ENCODE assay signal across 17 cellular contexts in genomic region chr19:50167314-50167721, GRCh38. TPM values are rescaled to one million over a fixed set of nuclear protein-coding genes. Genes with fewer than 3 reads are reported as not detected.
DNase-seq lines count a peak whose midpoint lies in the region; ATAC-seq and TF ChIP-seq lines count a peak whose summit lies in the region.
"Had no signal": no experiment of that assay in that cellular context is flagged by ENCODE, and none has a peak within 500 bp of the region (broad histone marks: within the 10 kb centered on the region; RNA-seq: fewer than 3 reads in every experiment).

No MANE protein-coding gene starts in this region.

- no peak overlapping the region for H3K4me3 ChIP-seq in retinal pigment epithelial cell (ENCODE audit: low read length)
- H3K4me3 ChIP-seq: psoas muscle had no signal

- no peak overlapping the region for H3K27ac Mint-ChIP-seq in endothelial cell (ENCODE audit: unreplicated experiment)

- TF ChIP-seq CTCF in endothelial cell (IDR thresholded peaks at IDR 0.05; ENCODE audit: unreplicated experiment) = no peak
- no peak for TF ChIP-seq CTCF in retinal pigment epithelial cell (conservative IDR thresholded peaks at IDR 0.05; ENCODE audit: low read depth, low read length)

- peaks cover 26% of the 10 kb centered on the region for H3K9me3 Mint-ChIP-seq in endothelial cell (ENCODE audit: unreplicated experiment)

- peak overlapping the region; percentile 5 for H3K4me3 Mint-ChIP-seq in endothelial cell (ENCODE audit: unreplicated experiment)
- H3K4me3 Mint-ChIP-seq: brain, CD14-positive monocyte had no signal

- H3K27me3 Mint-ChIP-seq in endothelial cell (ENCODE audit: unreplicated experiment) = peaks cover 10% of the 10 kb centered on the region

- no peak for ATAC-seq in HG03135 (IDR thresholded peaks at IDR 0.05; ENCODE audit: unreplicated experiment)

- H3K36me3 Mint-ChIP-seq in endothelial cell (ENCODE audit: low read depth, unreplicated experiment) = peaks cover 13% of the 10 kb centered on the region
- H3K36me3 Mint-ChIP-seq: brain, CD14-positive monocyte had no signal

- DNase-seq in DMS79 treated with DMSO at 0.1 percent for 48 hours (lab: John Stamatoyannopoulos, UW) (peak; percentile 89), NCI-H2029 (lab: John Stamatoyannopoulos, UW) (peak; percentile 71), endothelial cell (ENCODE audit: low spot score) (no peak), retinal pigment epithelial cell (ENCODE audit: low read depth) (peak; percentile 54), SK-N-DZ (ENCODE audit: low spot score) (no peak)
- no peak for DNase-seq in activated naive CD4-positive, alpha-beta T cell treated with anti-CD3 and anti-CD28 coated beads, Interleukin-2, amount 50 U/mL, for 16 hours
- DNase-seq in activated CD4-positive, alpha-beta T cell treated with anti-CD3 and anti-CD28 coated beads for 4 hours = no peak
- DNase-seq: effector CD8-positive, alpha-beta T cell; IMR-90; NCI-H1436; psoas muscle had no signal

- H3K4me1 Mint-ChIP-seq in endothelial cell (ENCODE audit: unreplicated experiment) = no peaks in the 10 kb centered on the region

RNA-seq across cellular contexts. Expression of gene IZUMO2, which starts 4.2 kb away (rescaled TPM):
- not detected for total RNA-seq in endothelial cell (ENCODE audit: unreplicated experiment)
- not detected in 2 replicates for polyA plus RNA-seq in SK-N-DZ (2014; cell fraction: cytosol; rRNA removed)
- polyA plus RNA-seq in SK-N-DZ (2014; cell fraction: nucleus; rRNA removed) = not detected in 2 replicates
- total RNA-seq: activated CD8-positive, alpha-beta memory T cell treated with anti-CD3 and anti-CD28 coated beads for 36 hours; IMR-90; mononuclear cell; psoas muscle; SK-MEL-5 had no signal
- polyA plus RNA-seq: CD14-positive monocyte, IMR-90, psoas muscle had no signal

RNA-seq across cellular contexts. Expression of gene MYH14, which starts 36.1 kb away (rescaled TPM):
- not detected for total RNA-seq in endothelial cell (ENCODE audit: unreplicated experiment)
- polyA plus RNA-seq in SK-N-DZ (2014; cell fraction: cytosol; rRNA removed) = not detected in 2 replicates
- polyA plus RNA-seq in SK-N-DZ (2014; cell fraction: nucleus; rRNA removed) = not detected in 2 replicates
- total RNA-seq: activated CD8-positive, alpha-beta memory T cell treated with anti-CD3 and anti-CD28 coated beads for 36 hours; IMR-90; mononuclear cell had no signal
- polyA plus RNA-seq: CD14-positive monocyte, IMR-90 had no signal

Comparison
In these comparisons a context has a peak if more than half of its experiments do, and no peak if none do; other contexts are left out.
1. DNase-seq: peak in DMS79 treated with DMSO at 0.1 percent for 48 hours (single experiment), NCI-H2029 (single experiment) and retinal pigment epithelial cell (single experiment); none in endothelial cell (single experiment), activated naive CD4-positive, alpha-beta T cell treated with anti-CD3 and anti-CD28 coated beads, Interleukin-2, amount 50 U/mL, for 16 hours (single experiment), activated CD4-positive, alpha-beta T cell treated with anti-CD3 and anti-CD28 coated beads for 4 hours (0 of 2) and SK-N-DZ (single experiment).